Comparison of ENCODE assay signal across 30 cellular contexts in the genomic region with DNA sequence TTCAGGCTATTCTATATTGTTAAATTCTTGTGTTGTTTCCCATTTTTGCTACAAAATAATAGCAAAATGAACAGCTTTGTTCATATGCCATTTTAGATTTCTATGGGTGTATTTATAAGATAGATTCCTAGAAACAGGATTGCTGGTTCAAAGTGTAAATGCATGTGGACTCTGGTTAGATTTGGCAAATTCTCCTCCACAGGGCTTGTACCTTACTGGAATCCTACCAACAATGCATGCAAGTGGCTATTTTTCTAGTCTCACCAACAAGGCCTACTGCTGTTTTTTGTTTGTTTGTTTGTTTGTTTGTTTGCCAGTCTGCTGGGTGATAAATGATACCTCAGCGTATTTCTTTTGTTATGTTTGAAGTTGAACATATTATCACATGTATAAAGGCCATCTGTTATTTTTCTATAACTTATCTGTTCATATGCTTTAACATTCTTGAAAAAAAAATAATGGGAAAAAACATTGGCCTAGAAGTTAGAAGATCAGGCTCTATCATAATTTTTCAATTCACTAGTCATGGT.
"Had no signal": no experiment of that assay in that cellular context is flagged by ENCODE, and none has a peak within 500 bp of the region (broad histone marks: within the 10 kb centered on the region; RNA-seq: fewer than 3 reads in every experiment).

No MANE protein-coding gene starts in this region.

- H3K4me3 ChIP-seq: coronary artery, dorsolateral prefrontal cortex, esophagus muscularis mucosa, gastrocnemius medialis, heart left ventricle had no signal

- H3K4me1 ChIP-seq: esophagus muscularis mucosa, foreskin keratinocyte, gastrocnemius medialis had no signal

- H3K36me3 ChIP-seq: brain microvascular endothelial cell, esophagus muscularis mucosa, gastrocnemius medialis, heart left ventricle, WERI-Rb-1 had no signal

- H3K27ac ChIP-seq: brain microvascular endothelial cell, coronary artery, dorsolateral prefrontal cortex, esophagus muscularis mucosa, foreskin keratinocyte, gastrocnemius medialis, heart left ventricle, WERI-Rb-1 had no signal

- H3K27me3 ChIP-seq: brain microvascular endothelial cell, esophagus muscularis mucosa, foreskin keratinocyte, gastrocnemius medialis, heart left ventricle had no signal

- H3K9me3 ChIP-seq: esophagus muscularis mucosa, gastrocnemius medialis had no signal

- ATAC-seq: activated CD4-positive, CD25-positive, alpha-beta regulatory T cell treated with anti-CD3 and anti-CD28 coated beads, Interleukin-2, amount 50 U/mL, for 24 hours; activated CD8-positive, alpha-beta T cell treated with anti-CD3 and anti-CD28 coated beads for 36 hours; activated T-cell treated with anti-CD3 and anti-CD28 coated beads, Interleukin-2, amount 50 U/mL, for 4 hours; activated T-helper 17 cell treated with anti-CD3 and anti-CD28 coated beads, Interleukin-2, amount 50 U/mL, for 72 hours; foreskin keratinocyte; gastrocnemius medialis; heart left ventricle; T-helper 17 cell had no signal

- FAIRE-seq: astrocyte, bronchial epithelial cell had no signal

- DNase-seq: activated B cell treated with CpG ODN at 0.5 μM for 24 hours; activated CD4-positive, alpha-beta T cell treated with anti-CD3 and anti-CD28 coated beads for 48 hours; activated CD4-positive, alpha-beta T cell treated with anti-CD3 and anti-CD28 coated beads, Interleukin-2, amount 50 U/mL, for 1 hour; activated CD4-positive, alpha-beta T cell treated with anti-CD3 and anti-CD28 coated beads, Interleukin-2, amount 50 U/mL, for 48 hours; activated CD8-positive, alpha-beta memory T cell treated with anti-CD3 and anti-CD28 coated beads for 24 hours; activated CD8-positive, alpha-beta T cell treated with anti-CD3 and anti-CD28 coated beads for 36 hours; activated effector memory CD4-positive, alpha-beta T cell treated with Interleukin-2 at 50 U/mL for 16 hours; activated gamma-delta T cell treated with Interleukin-2 at 50 U/mL for 16 hours; activated naive CD4-positive, alpha-beta T cell treated with anti-CD3 and anti-CD28 coated beads, Interleukin-2, amount 50 U/mL, for 16 hours; activated naive CD4-positive, alpha-beta T cell treated with Interleukin-2 at 50 U/mL for 16 hours; activated T-cell treated with anti-CD3 and anti-CD28 coated beads, Interleukin-2, amount 50 U/mL, for 4 hours; amniotic stem cell; anterior cingulate cortex; brain microvascular endothelial cell; dorsolateral prefrontal cortex; effector memory CD4-positive, alpha-beta T cell; endodermal cell; foreskin keratinocyte; gastrocnemius medialis; glutamatergic neuron; heart left ventricle; T-helper 17 cell; T1000; WERI-Rb-1 had no signal
